Comparison of ENCODE assay signal across 30 cellular contexts in the genomic region with DNA sequence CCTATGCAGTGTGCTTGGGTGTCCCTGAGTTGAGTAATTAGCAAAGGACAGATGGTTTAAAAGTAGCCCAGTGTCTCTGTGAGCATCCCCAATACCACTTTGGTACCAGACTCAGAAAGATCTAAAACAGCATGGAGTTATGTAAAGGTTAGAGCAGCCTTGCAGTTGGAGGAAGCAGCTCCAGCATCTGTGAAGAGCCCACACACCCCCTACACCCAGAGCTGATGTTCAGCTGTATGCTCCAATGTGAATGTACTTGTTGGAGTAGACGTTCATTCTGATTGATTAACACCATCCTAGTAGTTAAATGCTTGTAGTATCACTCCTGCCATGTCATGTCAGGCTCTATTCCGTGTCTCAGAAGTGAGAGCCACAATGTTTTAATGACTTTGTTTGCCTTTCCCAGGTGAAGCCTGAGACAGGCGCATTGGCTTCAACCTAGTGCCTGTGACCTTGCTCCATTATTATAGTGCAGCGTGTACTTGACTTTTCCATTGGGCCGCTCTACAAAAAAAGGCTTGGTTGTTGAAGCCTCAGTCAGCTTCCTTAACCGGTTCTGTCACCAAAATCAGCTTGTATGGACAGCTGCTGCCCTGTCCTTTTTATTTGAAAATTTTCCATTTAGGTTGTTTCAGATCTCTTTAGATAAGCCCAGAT.
"Had no signal": no experiment of that assay in that cellular context is flagged by ENCODE, and none has a peak within 500 bp of the region (broad histone marks: within the 10 kb centered on the region; RNA-seq: fewer than 3 reads in every experiment).

No MANE protein-coding gene starts in this region.

- H3K4me3 ChIP-seq: ascending aorta, esophagus squamous epithelium, mucosa of descending colon, prostate gland, skin epidermis, uterus had no signal

- H3K27me3 Mint-ChIP-seq: activated CD4-positive, alpha-beta memory T cell treated with anti-CD3 and anti-CD28 coated beads for 36 hours; activated CD4-positive, alpha-beta T cell treated with anti-CD3 and anti-CD28 coated beads, Interleukin-2, amount 10 ng/mL, durations not matched to agents 24 days and 14 days; activated naive CD4-positive, alpha-beta T cell treated with anti-CD3 and anti-CD28 coated beads, Interleukin-2, amount 10 ng/mL, durations not matched to agents 7 days and 5 days; activated naive CD8-positive, alpha-beta T cell treated with anti-CD3 and anti-CD28 coated beads, Interleukin-2, amount 10 ng/mL, durations not matched to agents 7 days and 5 days; central memory CD8-positive, alpha-beta T cell; dendritic cell treated with granulocyte-macrophage colony-stimulating factor and Interleukin-4, amounts not matched to agents 40 ng/mL and 50 ng/mL, for 4 days; natural killer cell treated with Interleukin-12 subunit alpha and Interleukin-12 subunit beta and Interleukin-15 and Interleukin-18, amount 100 ng/mL, for 72 hours; type B pancreatic cell had no signal

- H3K27me3 ChIP-seq: ascending aorta, esophagus squamous epithelium, uterus had no signal

- H3K4me3 Mint-ChIP-seq: activated CD4-positive, alpha-beta memory T cell treated with anti-CD3 and anti-CD28 coated beads for 36 hours; activated CD4-positive, alpha-beta T cell treated with anti-CD3 and anti-CD28 coated beads, Interleukin-2, amount 10 ng/mL, durations not matched to agents 24 days and 14 days; activated naive CD4-positive, alpha-beta T cell treated with anti-CD3 and anti-CD28 coated beads, Interleukin-2, amount 10 ng/mL, durations not matched to agents 7 days and 5 days; activated naive CD8-positive, alpha-beta T cell treated with anti-CD3 and anti-CD28 coated beads, Interleukin-2, amount 10 ng/mL, durations not matched to agents 7 days and 5 days; activated T-helper 1 cell treated with anti-CD3 and anti-CD28 coated beads, Interleukin-12 subunit alpha, Interleukin-12 subunit beta, Interleukin-2, Interleukin-4 antibody, amounts not matched to agents 30 ng/mL and 10 ng/mL and 1 ng/mL, durations not matched to agents 14 hours and 24 hours and 36 hours; central memory CD8-positive, alpha-beta T cell; dendritic cell treated with granulocyte-macrophage colony-stimulating factor and Interleukin-4, amounts not matched to agents 40 ng/mL and 50 ng/mL, for 4 days; natural killer cell treated with Interleukin-12 subunit alpha and Interleukin-12 subunit beta and Interleukin-15 and Interleukin-18, amount 100 ng/mL, for 72 hours; T-helper 1 cell treated with Interleukin-12 subunit alpha and Interleukin-12 subunit beta and Interleukin-4 antibody, amounts not matched to agents 30 μg/mL and 1 μg/mL, for 36 hours; type B pancreatic cell had no signal

- FAIRE-seq: islet of Langerhans had no signal

- H3K27ac ChIP-seq: ascending aorta, epithelial cell of prostate, prostate gland, skin epidermis, uterus, WERI-Rb-1 had no signal

- H3K4me1 Mint-ChIP-seq: activated naive CD4-positive, alpha-beta T cell treated with anti-CD3 and anti-CD28 coated beads, Interleukin-2, amount 10 ng/mL, durations not matched to agents 7 days and 5 days had no signal

- H3K9me3 Mint-ChIP-seq: activated CD4-positive, alpha-beta memory T cell treated with anti-CD3 and anti-CD28 coated beads for 36 hours; activated CD4-positive, alpha-beta T cell treated with anti-CD3 and anti-CD28 coated beads, Interleukin-2, amount 10 ng/mL, durations not matched to agents 24 days and 14 days; activated naive CD4-positive, alpha-beta T cell treated with anti-CD3 and anti-CD28 coated beads, Interleukin-2, amount 10 ng/mL, durations not matched to agents 7 days and 5 days; activated naive CD8-positive, alpha-beta T cell treated with anti-CD3 and anti-CD28 coated beads, Interleukin-2, amount 10 ng/mL, durations not matched to agents 7 days and 5 days; activated T-helper 1 cell treated with anti-CD3 and anti-CD28 coated beads, Interleukin-12 subunit alpha, Interleukin-12 subunit beta, Interleukin-2, Interleukin-4 antibody, amounts not matched to agents 30 ng/mL and 10 ng/mL and 1 ng/mL, durations not matched to agents 14 hours and 24 hours and 36 hours; central memory CD8-positive, alpha-beta T cell; dendritic cell treated with granulocyte-macrophage colony-stimulating factor and Interleukin-4, amounts not matched to agents 40 ng/mL and 50 ng/mL, for 4 days; natural killer cell treated with Interleukin-12 subunit alpha and Interleukin-12 subunit beta and Interleukin-15 and Interleukin-18, amount 100 ng/mL, for 72 hours; T-helper 1 cell treated with Interleukin-12 subunit alpha and Interleukin-12 subunit beta and Interleukin-4 antibody, amounts not matched to agents 30 μg/mL and 1 μg/mL, for 36 hours; type B pancreatic cell had no signal

- DNase-seq: activated CD4-positive, alpha-beta memory T cell treated with anti-CD3 and anti-CD28 coated beads for 36 hours; activated CD4-positive, alpha-beta T cell treated with anti-CD3 and anti-CD28 coated beads, Interleukin-2, amount 10 ng/mL, durations not matched to agents 24 days and 14 days; activated CD8-positive, alpha-beta memory T cell treated with anti-CD3 and anti-CD28 coated beads, Interleukin-2, amount 50 U/mL, for 4 hours; activated effector memory CD4-positive, alpha-beta T cell treated with anti-CD3 and anti-CD28 coated beads, Interleukin-2, amount 50 U/mL, for 16 hours; activated naive CD4-positive, alpha-beta T cell treated with anti-CD3 and anti-CD28 coated beads, Interleukin-2, amount 10 ng/mL, durations not matched to agents 7 days and 5 days; activated naive CD8-positive, alpha-beta T cell treated with anti-CD3 and anti-CD28 coated beads, Interleukin-2, amount 10 ng/mL, durations not matched to agents 7 days and 5 days; activated T-cell treated with anti-CD3 and anti-CD28 coated beads, Interleukin-2, amount 50 U/mL, for 1 hour; esophagus squamous epithelium; foreskin melanocyte; left cardiac atrium; left ventricle myocardium superior; mucosa of descending colon; retina; stimulated activated CD4-positive, alpha-beta T cell treated with anti-CD3 and anti-CD28 coated beads, Interleukin-12 subunit alpha, Interleukin-12 subunit beta, amount 100 ng/mL, for 4 hours; stimulated activated CD4-positive, alpha-beta T cell treated with anti-CD3 and anti-CD28 coated beads, Interleukin-4, amount 100 ng/mL, for 1 hour; stimulated activated naive CD8-positive, alpha-beta T cell treated with anti-CD3 and anti-CD28 coated beads, Interleukin-15, Interleukin-2, amounts not matched to agents 100 U/mL and 50 U/mL, for 24 hours; T1000; uterus; WERI-Rb-1 had no signal

- H3K36me3 ChIP-seq: prostate gland, uterus had no signal

- H3K9me3 ChIP-seq: ascending aorta, esophagus squamous epithelium, mucosa of descending colon, prostate gland, uterus had no signal

- H3K4me1 ChIP-seq: prostate gland, uterus had no signal

- H3K27ac Mint-ChIP-seq: activated CD4-positive, alpha-beta memory T cell treated with anti-CD3 and anti-CD28 coated beads for 36 hours; activated CD4-positive, alpha-beta T cell treated with anti-CD3 and anti-CD28 coated beads, Interleukin-2, amount 10 ng/mL, durations not matched to agents 24 days and 14 days; activated naive CD4-positive, alpha-beta T cell treated with anti-CD3 and anti-CD28 coated beads, Interleukin-2, amount 10 ng/mL, durations not matched to agents 7 days and 5 days; activated naive CD8-positive, alpha-beta T cell treated with anti-CD3 and anti-CD28 coated beads, Interleukin-2, amount 10 ng/mL, durations not matched to agents 7 days and 5 days; activated T-helper 1 cell treated with anti-CD3 and anti-CD28 coated beads, Interleukin-12 subunit alpha, Interleukin-12 subunit beta, Interleukin-2, Interleukin-4 antibody, amounts not matched to agents 30 ng/mL and 10 ng/mL and 1 ng/mL, durations not matched to agents 14 hours and 24 hours and 36 hours; dendritic cell treated with granulocyte-macrophage colony-stimulating factor and Interleukin-4, amounts not matched to agents 40 ng/mL and 50 ng/mL, for 4 days; natural killer cell treated with Interleukin-12 subunit alpha and Interleukin-12 subunit beta and Interleukin-15 and Interleukin-18, amount 100 ng/mL, for 72 hours; T-helper 1 cell treated with Interleukin-12 subunit alpha and Interleukin-12 subunit beta and Interleukin-4 antibody, amounts not matched to agents 30 μg/mL and 1 μg/mL, for 36 hours; type B pancreatic cell had no signal
